ENCODE assay signal across 13 cellular contexts in the genomic region with DNA sequence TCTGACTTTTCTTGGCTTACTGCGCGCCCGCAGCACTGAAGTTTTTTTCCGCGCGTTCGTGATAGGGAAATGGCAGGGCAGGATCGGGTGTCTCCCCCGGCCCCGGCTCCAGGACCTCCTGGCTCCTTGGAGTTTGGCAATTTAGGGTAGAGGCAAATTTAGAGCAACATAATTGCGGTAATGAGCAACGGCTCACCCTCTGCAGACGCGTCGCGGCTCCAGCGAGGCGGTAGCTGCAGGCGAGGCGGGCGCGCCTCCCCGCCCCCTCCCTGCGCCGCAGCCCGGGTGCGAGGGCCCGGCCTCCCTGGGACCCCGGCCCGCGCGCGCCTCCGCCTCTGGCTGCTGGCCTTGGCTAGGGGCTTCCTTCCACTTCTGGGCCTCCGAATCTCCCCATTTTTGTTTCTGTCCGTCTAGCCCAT. TPM values are rescaled to one million over a fixed set of nuclear protein-coding genes. Genes with fewer than 3 reads are reported as not detected.
A peak's percentile ranks its signal among the peaks of the same experiment; 100 is the strongest.
DNase-seq lines count a peak whose midpoint lies in the region; ATAC-seq, FAIRE-seq and TF ChIP-seq lines count a peak whose summit lies in the region.
"Had no signal": no experiment of that assay in that cellular context is flagged by ENCODE, and none has a peak within 500 bp of the region (broad histone marks: within the 10 kb centered on the region; RNA-seq: fewer than 3 reads in every experiment).

No MANE protein-coding gene starts in this region.

- no peak for TF ChIP-seq EP300 in H1 (IDR thresholded peaks at IDR 0.05; ENCODE audit: borderline replicate concordance in 1 of 2, low read depth in 2 of 2, low read length in 2 of 2)

- H3K27me3 ChIP-seq in HUES48 (ENCODE audit: control insufficient read depth, insufficient read depth, low read length) (peaks cover 100% of the 10 kb centered on the region), H1 (replicated peaks in 1 of 4; ENCODE audit: control insufficient read depth in 3 of 4, extremely low read depth in 1 of 4, insufficient read depth in 3 of 4, low read length in 3 of 4) (peaks cover 99 to 100% (median 99%) of the 10 kb centered on the region in 4 experiments)

- no peak overlapping the region for H3K9ac ChIP-seq in HUES48 (ENCODE audit: low read depth, low read length)
- H3K9ac ChIP-seq in H1 (replicated peaks in 1 of 4; ENCODE audit: extremely low read depth in 1 of 4, low read depth in 3 of 4, low read length in 3 of 4) = no peak overlapping the region

- POLR2A ChIA-PET in H1 (lab: Charles Lee; ENCODE audit: partially characterized antibody) = interaction anchor here (1.1 kb wide), 1 partner anchor 10 kb away, joined by 4 read pairs; no protein-coding TSS in a partner anchor

- no peak for FAIRE-seq in H1 (lab: Jason Lieb, UNC)

- no peak for TF ChIP-seq POLR2A in H1 (IDR thresholded peaks at IDR 0.05; ENCODE audit: control extremely low read depth in 1 of 2, low read depth in 2 of 2, low read length in 2 of 2)

- H3K36me3 Mint-ChIP-seq in neural crest cell (ENCODE audit: low read depth) = peaks cover 2% of the 10 kb centered on the region

- H3K4me1 ChIP-seq in HUES48 (ENCODE audit: control insufficient read depth, insufficient read depth, low read length) (peaks cover 27% of the 10 kb centered on the region), H1 (replicated peaks in 1 of 4; ENCODE audit: control insufficient read depth in 3 of 4, insufficient read depth in 4 of 4, low read length in 3 of 4) (peaks cover 0 to 28% (median 10%) of the 10 kb centered on the region in 4 experiments; a peak in 6 of 7 replicates)

- H3K56ac ChIP-seq in H1 (replicated peaks; ENCODE audit: insufficient read length, low read depth, low read length) = no peak overlapping the region

- no peak overlapping the region for H3K27ac ChIP-seq in HUES48 (ENCODE audit: low read depth, low read length)
- no peak overlapping the region for H3K27ac ChIP-seq in H1 (ENCODE audit: low read depth, low read length)
- H3K27ac ChIP-seq: right atrium auricular region had no signal

- peaks cover 64% of the 10 kb centered on the region for H3K27me3 Mint-ChIP-seq in neural crest cell (ENCODE audit: low read depth)

- no peak for ATAC-seq in GM18519 (IDR thresholded peaks at IDR 0.05; ENCODE audit: low FRiP score, unreplicated experiment)
- ATAC-seq in GM21515 (IDR thresholded peaks at IDR 0.05; ENCODE audit: unreplicated experiment) = no peak

- H2BK15ac ChIP-seq in H1 (ENCODE audit: low read length) = no peak overlapping the region

- CTCF ChIA-PET in H1 (lab: Charles Lee; ENCODE audit: partially characterized antibody) = interaction anchor here (1.7 kb wide), 1 partner anchor 13 kb away, joined by 6 read pairs; no protein-coding TSS in a partner anchor

- H2BK12ac ChIP-seq in H1 (ENCODE audit: low read depth, low read length) = no peak overlapping the region

- 0 out of 2 replicates have a peak overlapping the region, but pooled peaks have one; percentile 20 for H2AFZ ChIP-seq in H1 (ENCODE audit: low read length)

- no peak overlapping the region for H2BK5ac ChIP-seq in H1 (ENCODE audit: low read depth, low read length)

- H3K36me3 ChIP-seq in HUES48 (ENCODE audit: control insufficient read depth, insufficient read depth, low read length) (no peaks in the 10 kb centered on the region), H1 (ENCODE audit: control insufficient read depth in 2 of 4, insufficient read depth in 4 of 4, low read length in 3 of 4) (peaks cover 0 to 5% (median 0%) of the 10 kb centered on the region in 4 experiments; a peak in 1 of 8 replicates)
- H3K36me3 ChIP-seq: right atrium auricular region had no signal

- H3K23me2 ChIP-seq in H1 (ENCODE audit: low read depth, low read length) = peaks cover 8% of the 10 kb centered on the region; the same call in 1 of the 2 replicates

- H3K4me3 ChIP-seq in AG09309 (ENCODE audit: control insufficient read depth, low read depth, low read length) (peak overlapping the region; percentile 39), HUES48 (ENCODE audit: low read depth, low read length) (peak overlapping the region; percentile 46), H1 (ENCODE audit: extremely low read depth in 1 of 4, insufficient read depth in 2 of 4, low read depth in 3 of 4, low read length in 4 of 4) (peak overlapping the region; percentile 12 to 53 (median 26); a peak in 5 of 8 replicates)

- no peaks in the 10 kb centered on the region for H3K79me2 ChIP-seq in H1 (ENCODE audit: control insufficient read depth in 1 of 2, insufficient read depth in 2 of 2, low read length in 2 of 2)

- WGBS in H1 (ENCODE audit: extremely low coverage in 1 of 2, insufficient coverage in 1 of 2, insufficient read length in 1 of 2, insufficient replicate concordance in 2 of 2, low coverage in 1 of 2, low lambda C conversion rate in 2 of 2, missing lambda C conversion rate in 1 of 2), 2 experiments = 5% methylated on average over 36 of the region's 36 CpGs; no CpG with 5 or more reads in 1 of the 2 experiments

- no peak overlapping the region for H2BK20ac ChIP-seq in H1 (ENCODE audit: low read length)

- H3K23ac ChIP-seq in H1 (ENCODE audit: insufficient read length) = no peak overlapping the region

- H3K9me3 Mint-ChIP-seq in neural crest cell = no peaks in the 10 kb centered on the region

- H3K4me1 Mint-ChIP-seq in neural crest cell = peaks cover 40% of the 10 kb centered on the region

- no peak overlapping the region for H3K14ac ChIP-seq in H1 (ENCODE audit: insufficient read length)

- TF ChIP-seq CTCF in AG09309 (IDR thresholded peaks at IDR 0.05; ENCODE audit: control insufficient read depth, insufficient read depth, low read depth, low read length, missing control alignments) (no peak), H1 (IDR thresholded peaks at IDR 0.05; ENCODE audit: control extremely low read depth in 1 of 3, insufficient read depth in 1 of 3, low read depth in 1 of 3, low read length in 3 of 3) (no peak), neural crest cell (conservative IDR thresholded peaks at IDR 0.05) (no peak)

- H3K79me1 ChIP-seq in H1 (ENCODE audit: low read depth, low read length) = no peaks in the 10 kb centered on the region

- DNase-seq in AG09309 (ENCODE audit: low read depth) (no peak), H1 (ENCODE audit: low read depth in 1 of 2, low spot score in 2 of 2) (no peak), neural crest cell (ENCODE audit: low read depth, low spot score) (no peak), NCI-H1417 treated with DMSO at 0.1 percent for 48 hours (lab: John Stamatoyannopoulos, UW) (no peak)
- no peak for DNase-seq in central memory CD4-positive, alpha-beta T cell
- DNase-seq: DND-41, NCI-H1092, SHP77, substantia nigra had no signal

- H4K8ac ChIP-seq in H1 (ENCODE audit: extremely low read depth, insufficient read depth, low read length) = no peak overlapping the region; the same call in 1 of the 2 replicates

- peaks cover 44 to 60% of the 10 kb centered on the region in 2 experiments for H4K20me1 ChIP-seq in H1 (replicated peaks in 1 of 2; ENCODE audit: control insufficient read depth in 1 of 2, insufficient read depth in 2 of 2, low read length in 2 of 2)

- no peak overlapping the region for H2AK5ac ChIP-seq in H1 (ENCODE audit: low read depth, low read length)

- no peak overlapping the region for H3K4ac ChIP-seq in H1 (replicated peaks; ENCODE audit: insufficient read length, low read depth, low read length)

- H3K4me2 ChIP-seq in H1 (ENCODE audit: insufficient read depth in 1 of 2, low read depth in 2 of 2, low read length in 2 of 2) = peak overlapping the region; percentile 63 to 75

- H3K4me3 Mint-ChIP-seq in neural crest cell = peak overlapping the region; percentile 88

- peaks cover 3% of the 10 kb centered on the region; the same call in 1 of the 2 replicates for H3K9me3 ChIP-seq in HUES48 (ENCODE audit: control insufficient read depth, insufficient read depth, low read length)
- H3K9me3 ChIP-seq in H1 (ENCODE audit: insufficient read depth in 2 of 2, low read depth in 1 of 2, low read length in 1 of 2) = no peaks in the 10 kb centered on the region
- H3K9me3 ChIP-seq: right atrium auricular region had no signal

- H4K5ac ChIP-seq in H1 (ENCODE audit: insufficient read length, low read depth, low read length) = no peak overlapping the region

- H3K18ac ChIP-seq in H1 (ENCODE audit: extremely low read depth, low read length) = no peak overlapping the region; the same call in 1 of the 2 replicates

- no peak for TF ChIP-seq RAD21 in H1 (IDR thresholded peaks at IDR 0.05 in 1 of 2, conservative IDR thresholded peaks at IDR 0.05 in 1 of 2; ENCODE audit: low read depth in 2 of 2, low read length in 2 of 2)

- no peak overlapping the region for H2BK120ac ChIP-seq in H1 (replicated peaks; ENCODE audit: low read depth, low read length)

- H3K27ac Mint-ChIP-seq in neural crest cell (ENCODE audit: unreplicated experiment) = no peak overlapping the region

- H4K91ac ChIP-seq in H1 (replicated peaks; ENCODE audit: insufficient read length, low read length) = no peak overlapping the region

TF ChIP-seq in H1, 55 proteins besides CTCF, POLR2A, EP300 and RAD21 (continues in another document):
- TF ChIP-seq NANOG (IDR thresholded peaks at IDR 0.05; ENCODE audit: insufficient read depth, low read depth, low read length, poor library complexity, severe bottlenecking) (no peak), ASH2L (IDR thresholded peaks at IDR 0.05; ENCODE audit: low read length) (no peak), NRF1 (IDR thresholded peaks at IDR 0.05; ENCODE audit: low read depth, low read length) (no peak), YY1 (IDR thresholded peaks at IDR 0.05; ENCODE audit: low read depth, low read length) (no peak), BRCA1 (IDR thresholded peaks at IDR 0.05; ENCODE audit: low read depth, low read length) (no peak), GABPA (IDR thresholded peaks at IDR 0.05; ENCODE audit: borderline replicate concordance, insufficient read depth, low read length) (no peak), SP2 (IDR thresholded peaks at IDR 0.05; ENCODE audit: low read length) (no peak), SP4 (IDR thresholded peaks at IDR 0.05; ENCODE audit: low read length) (no peak), TBP (IDR thresholded peaks at IDR 0.05; ENCODE audit: low read depth, low read length) (no peak), SAP30 (IDR thresholded peaks at IDR 0.05; ENCODE audit: insufficient read depth, insufficient replicate concordance, low read length) (no peak), HDAC6 (IDR thresholded peaks at IDR 0.05; ENCODE audit: low read depth, low read length) (no peak), CHD2 (IDR thresholded peaks at IDR 0.05; ENCODE audit: low read length) (no peak)

RNA-seq across cellular contexts. Expression of a gene that starts 6.2 kb away (rescaled TPM):
- not detected in 2 replicates for total RNA-seq in H1 (2021; fragmentation: NEBNext Ultra II Directional; extraction: Animal tissue kit (Norgen Biotek cat#: 25700))
- 0.47 and 0.75 TPM in 2 replicates for polyA plus RNA-seq in H1 (2011; rRNA removed)
- 0.34 TPM for polyA plus RNA-seq in H1 (2011; cell fraction: cytosol; rRNA removed)
- 2.0 TPM for polyA plus RNA-seq in H1 (2011; cell fraction: nucleus; rRNA removed)
- polyA plus RNA-seq in H1 (2012, experiment 1 of 2) = 0.23 to 0.44 TPM (median 0.34 TPM) in 4 replicates
- polyA plus RNA-seq in H1 (2012, experiment 2 of 2) = 0.55 TPM
- polyA plus RNA-seq in H1 (2013, experiment 1 of 2) = 0.24 TPM
- polyA plus RNA-seq in H1 (2013, experiment 2 of 2) = 0.26 TPM
- not detected in 2 replicates for polyA minus RNA-seq in H1 (2011; rRNA and poly(A)+ RNA removed)
- not detected for polyA minus RNA-seq in H1 (2011; cell fraction: cytosol; rRNA and poly(A)+ RNA removed)
- 0.30 TPM for polyA minus RNA-seq in H1 (2011; cell fraction: nucleus; rRNA and poly(A)+ RNA removed)
- total RNA-seq in neural crest cell = 2.2 and 2.5 TPM in 2 replicates
